In genomic region chr4:140048419-140049022, GRCh38 we compare ENCODE assay signal across 9 cellular contexts.
DNase-seq lines count a peak whose midpoint lies in the region; ATAC-seq, FAIRE-seq and TF ChIP-seq lines count a peak whose summit lies in the region.
"Had no signal": no experiment of that assay in that cellular context is flagged by ENCODE, and none has a peak within 500 bp of the region (broad histone marks: within the 10 kb centered on the region; RNA-seq: fewer than 3 reads in every experiment).

No MANE protein-coding gene starts in this region.

- H3K9me3 ChIP-seq in astrocyte (ENCODE audit: insufficient read depth, low read depth, low read length): no peaks in the 10 kb centered on the region
- H3K9me3 ChIP-seq in lung (ENCODE audit: control insufficient read depth in 2 of 2, insufficient read depth in 1 of 2, low read length in 1 of 2): no peaks in the 10 kb centered on the region
- H3K9me3 ChIP-seq in transverse colon: no peaks in the 10 kb centered on the region

- H3K27me3 Mint-ChIP-seq in activated naive CD4-positive, alpha-beta T cell treated with anti-CD3 and anti-CD28 coated beads for 36 hours (ENCODE audit: low read depth): peaks cover 2% of the 10 kb centered on the region
- no peaks in the 10 kb centered on the region for H3K27me3 Mint-ChIP-seq in astrocyte (ENCODE audit: low read depth, unreplicated experiment)

- peak overlapping the region; percentile 75 for H2AFZ ChIP-seq in astrocyte (ENCODE audit: low read depth, low read length)

- 6 to 21% methylated on average over 4 of the region's 4 CpGs for WGBS in lung, 2 donors
- 6 to 8% methylated on average over 2 to 4 of the region's 4 CpGs for WGBS in transverse colon (ENCODE audit: low coverage in 1 of 2), 2 donors

- peak overlapping the region; percentile 39 for H3K4me3 ChIP-seq in astrocyte (ENCODE audit: insufficient read depth, low read depth, low read length)
- H3K4me3 ChIP-seq in lung: no peak overlapping the region
- H3K4me3 ChIP-seq in transverse colon: peak overlapping the region; percentile 20 to 44 (median 25)
- H3K4me3 ChIP-seq: K562 had no signal

- no peaks in the 10 kb centered on the region for H3K9me3 Mint-ChIP-seq in activated naive CD4-positive, alpha-beta T cell treated with anti-CD3 and anti-CD28 coated beads for 36 hours
- H3K9me3 Mint-ChIP-seq in astrocyte (ENCODE audit: unreplicated experiment): no peaks in the 10 kb centered on the region

- H3K79me2 ChIP-seq in astrocyte (ENCODE audit: insufficient read depth, low read length): no peaks in the 10 kb centered on the region

- no peak overlapping the region for H3K27ac ChIP-seq in astrocyte (ENCODE audit: low read depth, low read length)
- peak overlapping the region; percentile 25 to 68 for H3K27ac ChIP-seq in lung (ENCODE audit: low read depth in 1 of 2, low read length in 1 of 2)
- peak overlapping the region; percentile 80 to 85 (median 80) for H3K27ac ChIP-seq in transverse colon

- H3K4me3 Mint-ChIP-seq in activated naive CD4-positive, alpha-beta T cell treated with anti-CD3 and anti-CD28 coated beads for 36 hours: peak overlapping the region; percentile 78
- peak overlapping the region; percentile 71 for H3K4me3 Mint-ChIP-seq in astrocyte (ENCODE audit: unreplicated experiment)

- TF ChIP-seq EP300 in transverse colon (IDR thresholded peaks at IDR 0.05; ENCODE audit: low read depth): no peak

- intact Hi-C loops in activated naive CD4-positive, alpha-beta T cell treated with anti-CD3 and anti-CD28 coated beads for 36 hours (cut with micrococcal nuclease): loop anchor here (1.0 to 5.0 kb wide), 6 partner anchors 36 to 391 kb away; no protein-coding TSS in a partner anchor
- intact Hi-C loops in transverse colon (cut with DNase I; ENCODE audit: low total_unique reads): no loop called here

- H3K4me1 ChIP-seq in astrocyte (ENCODE audit: insufficient read depth, low read length) (peaks cover 19% of the 10 kb centered on the region), lung (ENCODE audit: control insufficient read depth in 2 of 2, insufficient read depth in 2 of 2, low read length in 2 of 2) (peaks cover 8 to 16% of the 10 kb centered on the region in 2 donors), transverse colon (peaks cover 13 to 37% (median 18%) of the 10 kb centered on the region in 4 donors)

- in situ Hi-C loops in transverse colon (cut with MboI; ENCODE audit: low pct_ligation_motif_present in 1 of 4, low pct_unique_long_range_greater_than_20kb in 1 of 4, low sequenced_read_pairs in 3 of 4): no loop called here

- H3K27me3 ChIP-seq in astrocyte (ENCODE audit: insufficient read depth, low read length) (no peaks in the 10 kb centered on the region), lung (ENCODE audit: control insufficient read depth, insufficient read depth) (no peaks in the 10 kb centered on the region), transverse colon (no peaks in the 10 kb centered on the region)

- FAIRE-seq in astrocyte (lab: Jason Lieb, UNC): no peak
- FAIRE-seq: K562 had no signal

- peaks cover 28% of the 10 kb centered on the region for H3K4me1 Mint-ChIP-seq in activated naive CD4-positive, alpha-beta T cell treated with anti-CD3 and anti-CD28 coated beads for 36 hours (ENCODE audit: low read depth)
- peaks cover 55% of the 10 kb centered on the region for H3K4me1 Mint-ChIP-seq in astrocyte (ENCODE audit: low read depth, unreplicated experiment)

- no peaks in the 10 kb centered on the region for H4K20me1 ChIP-seq in astrocyte (ENCODE audit: insufficient read depth, low read length)

- TF ChIP-seq POLR2A in transverse colon (IDR thresholded peaks at IDR 0.05): no peak

- no peak for DNase-seq in activated naive CD4-positive, alpha-beta T cell treated with anti-CD3 and anti-CD28 coated beads for 36 hours
- DNase-seq in activated naive CD4-positive, alpha-beta T cell (lab: John Stamatoyannopoulos, UW): no peak
- no peak for DNase-seq in astrocyte (ENCODE audit: low read depth)
- no peak for DNase-seq in lung (ENCODE audit: low spot score)
- no peak for DNase-seq in transverse colon
- no peak for DNase-seq in mesenteric fat pad (ENCODE audit: low spot score)
- DNase-seq in islet precursor cell: no peak
- no peak for DNase-seq in amniotic stem cell (lab: John Stamatoyannopoulos, UW)

- peak overlapping the region; percentile 52 for H3K9ac ChIP-seq in astrocyte (ENCODE audit: low read length)

- H3K27ac Mint-ChIP-seq in activated naive CD4-positive, alpha-beta T cell treated with anti-CD3 and anti-CD28 coated beads for 36 hours: peak overlapping the region; percentile 7
- H3K27ac Mint-ChIP-seq in astrocyte (ENCODE audit: unreplicated experiment): peak overlapping the region; percentile 94

- H3K36me3 Mint-ChIP-seq in activated naive CD4-positive, alpha-beta T cell treated with anti-CD3 and anti-CD28 coated beads for 36 hours (ENCODE audit: low read depth): no peaks in the 10 kb centered on the region
- no peaks in the 10 kb centered on the region for H3K36me3 Mint-ChIP-seq in astrocyte (ENCODE audit: low read depth, unreplicated experiment)

- no peak for ATAC-seq in lung (ENCODE audit: insufficient read depth, low FRiP score)
- ATAC-seq: K562 had no signal

- peak overlapping the region; percentile 84 for H3K4me2 ChIP-seq in astrocyte (ENCODE audit: low read length)

- no peaks in the 10 kb centered on the region for H3K36me3 ChIP-seq in astrocyte (ENCODE audit: insufficient read depth, low read length)
- H3K36me3 ChIP-seq in lung (ENCODE audit: control insufficient read depth in 2 of 2, insufficient read depth in 2 of 2, low read length in 2 of 2): no peaks in the 10 kb centered on the region
- no peaks in the 10 kb centered on the region for H3K36me3 ChIP-seq in transverse colon

- CTCF ChIA-PET in activated naive CD4-positive, alpha-beta T cell treated with anti-CD3 and anti-CD28 coated beads for 36 hours (lab: Charles Lee): interaction anchor here (0.6 to 1.6 kb wide), 6 partner anchors 203 to 628 kb away, joined by 3 to 5 read pairs (median 4); no protein-coding TSS in a partner anchor

- no peak for TF ChIP-seq CTCF in astrocyte (IDR thresholded peaks at IDR 0.05; ENCODE audit: insufficient read depth, low read depth, low read length)
- no peak for TF ChIP-seq CTCF in lung (IDR thresholded peaks at IDR 0.05; ENCODE audit: control extremely low read depth, extremely low read depth)
- no peak for TF ChIP-seq CTCF in transverse colon (IDR thresholded peaks at IDR 0.05)
